ENCODE assay signal across 19 cellular contexts in the genomic region with DNA sequence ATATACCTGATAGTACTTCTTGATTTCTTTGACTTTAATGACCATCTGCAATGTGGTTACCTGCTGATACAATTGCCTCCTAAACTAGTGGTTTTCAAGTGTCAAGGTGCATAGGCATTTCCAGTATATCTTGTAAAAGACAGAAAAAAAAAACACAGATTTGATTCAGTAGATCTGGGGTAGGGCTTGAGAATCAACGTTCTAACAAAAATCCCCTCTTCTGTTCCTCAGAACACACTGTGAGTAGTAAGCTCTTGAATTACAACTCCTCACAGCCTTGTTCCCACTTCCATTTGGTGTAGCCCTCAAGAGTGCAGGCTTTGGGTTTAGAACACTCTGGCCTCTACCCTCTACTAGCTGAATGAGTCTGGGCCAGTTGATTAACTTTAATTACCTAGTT.
DNase-seq lines count a peak whose midpoint lies in the region; ATAC-seq lines count a peak whose summit lies in the region.
"Had no signal": no experiment of that assay in that cellular context is flagged by ENCODE, and none has a peak within 500 bp of the region (broad histone marks: within the 10 kb centered on the region; RNA-seq: fewer than 3 reads in every experiment).

No MANE protein-coding gene starts in this region.

- POLR2A ChIA-PET in T-cell (lab: Charles Lee) = no interaction called here

- H3K9me3 Mint-ChIP-seq in activated T-cell treated with anti-CD3 and anti-CD28 coated beads, Interleukin-2, amount 50 U/mL, for 24 hours = no peaks in the 10 kb centered on the region
- H3K9me3 Mint-ChIP-seq in T-cell = no peaks in the 10 kb centered on the region
- H3K9me3 Mint-ChIP-seq in effector memory CD8-positive, alpha-beta T cell = no peaks in the 10 kb centered on the region

- H3K36me3 Mint-ChIP-seq in activated T-cell treated with anti-CD3 and anti-CD28 coated beads, Interleukin-2, amount 50 U/mL, for 24 hours (ENCODE audit: low read depth) = no peaks in the 10 kb centered on the region
- no peaks in the 10 kb centered on the region for H3K36me3 Mint-ChIP-seq in T-cell
- H3K36me3 Mint-ChIP-seq in effector memory CD8-positive, alpha-beta T cell (ENCODE audit: insufficient read depth) = no peaks in the 10 kb centered on the region

- ATAC-seq in GM18907 (IDR thresholded peaks at IDR 0.05; ENCODE audit: unreplicated experiment) (peak; percentile 25), T-cell (replicated peaks in 1 of 4) (no peak), HG03175 (IDR thresholded peaks at IDR 0.05; ENCODE audit: unreplicated experiment) (no peak), GM21528 (IDR thresholded peaks at IDR 0.05; ENCODE audit: low FRiP score, unreplicated experiment) (no peak)
- peak; percentile 12 for ATAC-seq in effector memory CD8-positive, alpha-beta T cell (replicated peaks)
- ATAC-seq: A549, HCT116, Right ventricle myocardium inferior had no signal

- CTCF ChIA-PET in T-cell (lab: Charles Lee) = no interaction called here

- peak overlapping the region; percentile 90 for H3K27ac Mint-ChIP-seq in activated T-cell treated with anti-CD3 and anti-CD28 coated beads, Interleukin-2, amount 50 U/mL, for 24 hours
- peak overlapping the region; percentile 73 to 85 for H3K27ac Mint-ChIP-seq in T-cell
- H3K27ac Mint-ChIP-seq in effector memory CD8-positive, alpha-beta T cell = peak overlapping the region; percentile 11 to 65

- H3K27me3 Mint-ChIP-seq in activated T-cell treated with anti-CD3 and anti-CD28 coated beads, Interleukin-2, amount 50 U/mL, for 24 hours = no peaks in the 10 kb centered on the region
- H3K27me3 Mint-ChIP-seq in T-cell = no peaks in the 10 kb centered on the region
- no peaks in the 10 kb centered on the region for H3K27me3 Mint-ChIP-seq in effector memory CD8-positive, alpha-beta T cell

- H3K4me3 Mint-ChIP-seq in activated T-cell treated with anti-CD3 and anti-CD28 coated beads, Interleukin-2, amount 50 U/mL, for 24 hours = peak overlapping the region; percentile 57
- H3K4me3 Mint-ChIP-seq in T-cell = peak overlapping the region; percentile 66 to 67 (median 67)
- H3K4me3 Mint-ChIP-seq in effector memory CD8-positive, alpha-beta T cell = peak overlapping the region; percentile 68

- DNase-seq in activated T-cell treated with anti-CD3 and anti-CD28 coated beads, Interleukin-2, amount 50 U/mL, for 24 hours = no peak
- DNase-seq in activated T-cell treated with anti-CD3 and anti-CD28 coated beads, Interleukin-2, amount 50 U/mL, for 48 hours = no peak
- DNase-seq in T-cell (no peak), HuH-7.5 (ENCODE audit: low spot score) (no peak)
- DNase-seq in effector memory CD8-positive, alpha-beta T cell = no peak
- DNase-seq: activated effector memory CD4-positive, alpha-beta T cell treated with Interleukin-2 at 50 U/mL for 16 hours; C1 segment of cervical spinal cord; DMS153; Karpas-422; left ventricle myocardium inferior; NCI-H1105; NCI-H446 treated with DMSO at 0.1 percent for 48 hours; SW 1271 had no signal

- H3K4me1 Mint-ChIP-seq in activated T-cell treated with anti-CD3 and anti-CD28 coated beads, Interleukin-2, amount 50 U/mL, for 24 hours (ENCODE audit: low read depth) = peaks cover 52% of the 10 kb centered on the region
- H3K4me1 Mint-ChIP-seq in T-cell = peaks cover 33 to 56% (median 46%) of the 10 kb centered on the region in 3 donors
- peaks cover 37 to 56% of the 10 kb centered on the region in 2 donors for H3K4me1 Mint-ChIP-seq in effector memory CD8-positive, alpha-beta T cell (ENCODE audit: low read depth in 2 of 2)

Comparison
In these comparisons a context has a peak if more than half of its experiments do, and no peak if none do; other contexts are left out.
1. H3K27ac Mint-ChIP-seq: peak in every context shown above with its lines; median percentile 90 in activated T-cell treated with anti-CD3 and anti-CD28 coated beads, Interleukin-2, amount 50 U/mL, for 24 hours; 79 in T-cell; 38 in effector memory CD8-positive, alpha-beta T cell.
2. ATAC-seq: peak in GM18907 (single experiment) and effector memory CD8-positive, alpha-beta T cell (single experiment); none in T-cell (0 of 4), HG03175 (single experiment) and GM21528 (single experiment).
3. Peak in every context shown above with its lines, with median percentiles within 50 percentile points of each other: H3K4me3 Mint-ChIP-seq.